1 cellular context compared by ENCODE assay signal in the genomic region with DNA sequence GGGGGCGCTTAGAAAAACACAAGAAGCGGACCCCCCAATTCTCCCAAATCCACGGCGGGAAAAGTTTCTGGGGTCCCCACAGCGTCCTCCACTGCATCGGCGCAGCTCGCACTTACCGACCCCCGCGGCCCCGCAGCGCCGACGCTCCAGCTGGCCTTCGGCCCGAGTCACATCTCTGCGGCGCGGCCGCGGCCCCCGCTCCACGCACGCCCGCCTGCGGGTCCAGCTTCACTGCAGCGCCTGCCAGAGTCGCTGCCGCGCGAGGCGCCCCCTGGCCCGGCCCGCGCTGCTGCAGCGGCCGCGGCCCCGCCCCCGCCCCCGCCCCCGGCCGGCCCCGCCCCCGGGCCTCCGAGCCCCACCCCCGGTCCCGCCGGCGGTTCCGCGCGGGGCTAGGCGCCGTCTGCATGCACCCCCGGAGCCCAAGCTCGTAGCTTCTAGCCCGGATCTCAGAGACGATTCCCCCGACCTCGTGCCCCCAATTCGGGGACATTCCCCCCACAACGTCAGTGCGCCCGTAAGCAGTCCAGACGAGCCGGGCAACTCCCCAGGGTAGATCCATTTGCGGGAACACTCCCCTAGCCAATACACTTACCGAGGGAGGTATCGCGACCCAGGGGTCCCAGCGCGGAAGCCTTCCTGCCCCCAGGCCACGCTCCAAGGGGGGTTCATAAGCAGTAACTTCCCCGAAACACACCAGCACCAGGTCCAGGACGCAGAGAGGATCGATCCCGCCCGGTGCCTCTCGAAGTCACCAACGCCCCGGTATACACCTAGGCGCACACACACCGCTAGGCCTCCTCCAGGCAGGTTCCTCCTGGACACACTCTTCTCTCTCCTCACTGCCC.
TF ChIP-seq lines count a peak whose summit lies in the region.

A gene with protein sequence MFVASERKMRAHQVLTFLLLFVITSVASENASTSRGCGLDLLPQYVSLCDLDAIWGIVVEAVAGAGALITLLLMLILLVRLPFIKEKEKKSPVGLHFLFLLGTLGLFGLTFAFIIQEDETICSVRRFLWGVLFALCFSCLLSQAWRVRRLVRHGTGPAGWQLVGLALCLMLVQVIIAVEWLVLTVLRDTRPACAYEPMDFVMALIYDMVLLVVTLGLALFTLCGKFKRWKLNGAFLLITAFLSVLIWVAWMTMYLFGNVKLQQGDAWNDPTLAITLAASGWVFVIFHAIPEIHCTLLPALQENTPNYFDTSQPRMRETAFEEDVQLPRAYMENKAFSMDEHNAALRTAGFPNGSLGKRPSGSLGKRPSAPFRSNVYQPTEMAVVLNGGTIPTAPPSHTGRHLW (minus strand): TSS at position 238 of the 845 bp plus-strand sequence. CDS start 12,003 bp downstream, outside the sequence.

TF ChIP-seq in HepG2, 621 proteins besides CTCF, POLR2A, EP300 and RAD21 (continued from another document and continues in another):
- TF ChIP-seq, protein P1, sequence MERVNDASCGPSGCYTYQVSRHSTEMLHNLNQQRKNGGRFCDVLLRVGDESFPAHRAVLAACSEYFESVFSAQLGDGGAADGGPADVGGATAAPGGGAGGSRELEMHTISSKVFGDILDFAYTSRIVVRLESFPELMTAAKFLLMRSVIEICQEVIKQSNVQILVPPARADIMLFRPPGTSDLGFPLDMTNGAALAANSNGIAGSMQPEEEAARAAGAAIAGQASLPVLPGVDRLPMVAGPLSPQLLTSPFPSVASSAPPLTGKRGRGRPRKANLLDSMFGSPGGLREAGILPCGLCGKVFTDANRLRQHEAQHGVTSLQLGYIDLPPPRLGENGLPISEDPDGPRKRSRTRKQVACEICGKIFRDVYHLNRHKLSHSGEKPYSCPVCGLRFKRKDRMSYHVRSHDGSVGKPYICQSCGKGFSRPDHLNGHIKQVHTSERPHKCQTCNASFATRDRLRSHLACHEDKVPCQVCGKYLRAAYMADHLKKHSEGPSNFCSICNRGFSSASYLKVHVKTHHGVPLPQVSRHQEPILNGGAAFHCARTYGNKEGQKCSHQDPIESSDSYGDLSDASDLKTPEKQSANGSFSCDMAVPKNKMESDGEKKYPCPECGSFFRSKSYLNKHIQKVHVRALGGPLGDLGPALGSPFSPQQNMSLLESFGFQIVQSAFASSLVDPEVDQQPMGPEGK (CRISPR knock-in tag; IDR thresholded peaks at IDR 0.05): peak; percentile 25; the same call in 1 of the 2 replicates
- TF ChIP-seq MBNL3 (CRISPR knock-in tag; conservative IDR thresholded peaks at IDR 0.05) (no peak), ATAD3A (CRISPR knock-in tag; IDR thresholded peaks at IDR 0.05) (no peak), ZNF282 (IDR thresholded peaks at IDR 0.05; ENCODE audit: partially characterized antibody) (no peak), GATAD2A (CRISPR knock-in tag; IDR thresholded peaks at IDR 0.05) (no peak), KLF12 (CRISPR knock-in tag; IDR thresholded peaks at IDR 0.05; ENCODE audit: borderline replicate concordance) (0 out of 2 replicates have a peak, but pooled peaks have one; percentile 59), ZNF30 (CRISPR knock-in tag; IDR thresholded peaks at IDR 0.05) (no peak), ZNF839 (CRISPR knock-in tag; IDR thresholded peaks at IDR 0.05; ENCODE audit: borderline replicate concordance) (0 out of 2 replicates have a peak, but pooled peaks have one; percentile 70), PHF8 (CRISPR knock-in tag; IDR thresholded peaks at IDR 0.05) (no peak), CCDC6 (CRISPR knock-in tag; IDR thresholded peaks at IDR 0.05) (no peak), ZNF335 (CRISPR knock-in tag; IDR thresholded peaks at IDR 0.05) (no peak), ZMYM4 (CRISPR knock-in tag; IDR thresholded peaks at IDR 0.05) (no peak), TAF15 (IDR thresholded peaks at IDR 0.05; ENCODE audit: low read depth, low read length, poor library complexity, severe bottlenecking) (no peak), ZNF547 (CRISPR knock-in tag; IDR thresholded peaks at IDR 0.05) (no peak), ZFP62 (CRISPR knock-in tag; IDR thresholded peaks at IDR 0.05) (no peak), SCMH1 (CRISPR knock-in tag; IDR thresholded peaks at IDR 0.05; ENCODE audit: borderline replicate concordance) (no peak)
- TF ChIP-seq, protein P2, sequence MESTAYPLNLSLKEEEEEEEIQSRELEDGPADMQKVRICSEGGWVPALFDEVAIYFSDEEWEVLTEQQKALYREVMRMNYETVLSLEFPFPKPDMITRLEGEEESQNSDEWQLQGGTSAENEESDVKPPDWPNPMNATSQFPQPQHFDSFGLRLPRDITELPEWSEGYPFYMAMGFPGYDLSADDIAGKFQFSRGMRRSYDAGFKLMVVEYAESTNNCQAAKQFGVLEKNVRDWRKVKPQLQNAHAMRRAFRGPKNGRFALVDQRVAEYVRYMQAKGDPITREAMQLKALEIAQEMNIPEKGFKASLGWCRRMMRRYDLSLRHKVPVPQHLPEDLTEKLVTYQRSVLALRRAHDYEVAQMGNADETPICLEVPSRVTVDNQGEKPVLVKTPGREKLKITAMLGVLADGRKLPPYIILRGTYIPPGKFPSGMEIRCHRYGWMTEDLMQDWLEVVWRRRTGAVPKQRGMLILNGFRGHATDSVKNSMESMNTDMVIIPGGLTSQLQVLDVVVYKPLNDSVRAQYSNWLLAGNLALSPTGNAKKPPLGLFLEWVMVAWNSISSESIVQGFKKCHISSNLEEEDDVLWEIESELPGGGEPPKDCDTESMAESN (CRISPR knock-in tag; conservative IDR thresholded peaks at IDR 0.05): peak; percentile 45; the same call in 1 of the 2 replicates
- TF ChIP-seq, protein P3, sequence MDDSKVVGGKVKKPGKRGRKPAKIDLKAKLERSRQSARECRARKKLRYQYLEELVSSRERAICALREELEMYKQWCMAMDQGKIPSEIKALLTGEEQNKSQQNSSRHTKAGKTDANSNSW (CRISPR knock-in tag; IDR thresholded peaks at IDR 0.05; ENCODE audit: borderline replicate concordance): no peak
- TF ChIP-seq, protein P4, sequence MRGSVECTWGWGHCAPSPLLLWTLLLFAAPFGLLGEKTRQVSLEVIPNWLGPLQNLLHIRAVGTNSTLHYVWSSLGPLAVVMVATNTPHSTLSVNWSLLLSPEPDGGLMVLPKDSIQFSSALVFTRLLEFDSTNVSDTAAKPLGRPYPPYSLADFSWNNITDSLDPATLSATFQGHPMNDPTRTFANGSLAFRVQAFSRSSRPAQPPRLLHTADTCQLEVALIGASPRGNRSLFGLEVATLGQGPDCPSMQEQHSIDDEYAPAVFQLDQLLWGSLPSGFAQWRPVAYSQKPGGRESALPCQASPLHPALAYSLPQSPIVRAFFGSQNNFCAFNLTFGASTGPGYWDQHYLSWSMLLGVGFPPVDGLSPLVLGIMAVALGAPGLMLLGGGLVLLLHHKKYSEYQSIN (CRISPR knock-in tag; IDR thresholded peaks at IDR 0.05; ENCODE audit: borderline replicate concordance): no peak
- TF ChIP-seq, protein P5, sequence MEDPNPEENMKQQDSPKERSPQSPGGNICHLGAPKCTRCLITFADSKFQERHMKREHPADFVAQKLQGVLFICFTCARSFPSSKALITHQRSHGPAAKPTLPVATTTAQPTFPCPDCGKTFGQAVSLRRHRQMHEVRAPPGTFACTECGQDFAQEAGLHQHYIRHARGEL (CRISPR knock-in tag; IDR thresholded peaks at IDR 0.05): 0 out of 2 replicates have a peak, but pooled peaks have one; percentile 34
- TF ChIP-seq, protein P6, sequence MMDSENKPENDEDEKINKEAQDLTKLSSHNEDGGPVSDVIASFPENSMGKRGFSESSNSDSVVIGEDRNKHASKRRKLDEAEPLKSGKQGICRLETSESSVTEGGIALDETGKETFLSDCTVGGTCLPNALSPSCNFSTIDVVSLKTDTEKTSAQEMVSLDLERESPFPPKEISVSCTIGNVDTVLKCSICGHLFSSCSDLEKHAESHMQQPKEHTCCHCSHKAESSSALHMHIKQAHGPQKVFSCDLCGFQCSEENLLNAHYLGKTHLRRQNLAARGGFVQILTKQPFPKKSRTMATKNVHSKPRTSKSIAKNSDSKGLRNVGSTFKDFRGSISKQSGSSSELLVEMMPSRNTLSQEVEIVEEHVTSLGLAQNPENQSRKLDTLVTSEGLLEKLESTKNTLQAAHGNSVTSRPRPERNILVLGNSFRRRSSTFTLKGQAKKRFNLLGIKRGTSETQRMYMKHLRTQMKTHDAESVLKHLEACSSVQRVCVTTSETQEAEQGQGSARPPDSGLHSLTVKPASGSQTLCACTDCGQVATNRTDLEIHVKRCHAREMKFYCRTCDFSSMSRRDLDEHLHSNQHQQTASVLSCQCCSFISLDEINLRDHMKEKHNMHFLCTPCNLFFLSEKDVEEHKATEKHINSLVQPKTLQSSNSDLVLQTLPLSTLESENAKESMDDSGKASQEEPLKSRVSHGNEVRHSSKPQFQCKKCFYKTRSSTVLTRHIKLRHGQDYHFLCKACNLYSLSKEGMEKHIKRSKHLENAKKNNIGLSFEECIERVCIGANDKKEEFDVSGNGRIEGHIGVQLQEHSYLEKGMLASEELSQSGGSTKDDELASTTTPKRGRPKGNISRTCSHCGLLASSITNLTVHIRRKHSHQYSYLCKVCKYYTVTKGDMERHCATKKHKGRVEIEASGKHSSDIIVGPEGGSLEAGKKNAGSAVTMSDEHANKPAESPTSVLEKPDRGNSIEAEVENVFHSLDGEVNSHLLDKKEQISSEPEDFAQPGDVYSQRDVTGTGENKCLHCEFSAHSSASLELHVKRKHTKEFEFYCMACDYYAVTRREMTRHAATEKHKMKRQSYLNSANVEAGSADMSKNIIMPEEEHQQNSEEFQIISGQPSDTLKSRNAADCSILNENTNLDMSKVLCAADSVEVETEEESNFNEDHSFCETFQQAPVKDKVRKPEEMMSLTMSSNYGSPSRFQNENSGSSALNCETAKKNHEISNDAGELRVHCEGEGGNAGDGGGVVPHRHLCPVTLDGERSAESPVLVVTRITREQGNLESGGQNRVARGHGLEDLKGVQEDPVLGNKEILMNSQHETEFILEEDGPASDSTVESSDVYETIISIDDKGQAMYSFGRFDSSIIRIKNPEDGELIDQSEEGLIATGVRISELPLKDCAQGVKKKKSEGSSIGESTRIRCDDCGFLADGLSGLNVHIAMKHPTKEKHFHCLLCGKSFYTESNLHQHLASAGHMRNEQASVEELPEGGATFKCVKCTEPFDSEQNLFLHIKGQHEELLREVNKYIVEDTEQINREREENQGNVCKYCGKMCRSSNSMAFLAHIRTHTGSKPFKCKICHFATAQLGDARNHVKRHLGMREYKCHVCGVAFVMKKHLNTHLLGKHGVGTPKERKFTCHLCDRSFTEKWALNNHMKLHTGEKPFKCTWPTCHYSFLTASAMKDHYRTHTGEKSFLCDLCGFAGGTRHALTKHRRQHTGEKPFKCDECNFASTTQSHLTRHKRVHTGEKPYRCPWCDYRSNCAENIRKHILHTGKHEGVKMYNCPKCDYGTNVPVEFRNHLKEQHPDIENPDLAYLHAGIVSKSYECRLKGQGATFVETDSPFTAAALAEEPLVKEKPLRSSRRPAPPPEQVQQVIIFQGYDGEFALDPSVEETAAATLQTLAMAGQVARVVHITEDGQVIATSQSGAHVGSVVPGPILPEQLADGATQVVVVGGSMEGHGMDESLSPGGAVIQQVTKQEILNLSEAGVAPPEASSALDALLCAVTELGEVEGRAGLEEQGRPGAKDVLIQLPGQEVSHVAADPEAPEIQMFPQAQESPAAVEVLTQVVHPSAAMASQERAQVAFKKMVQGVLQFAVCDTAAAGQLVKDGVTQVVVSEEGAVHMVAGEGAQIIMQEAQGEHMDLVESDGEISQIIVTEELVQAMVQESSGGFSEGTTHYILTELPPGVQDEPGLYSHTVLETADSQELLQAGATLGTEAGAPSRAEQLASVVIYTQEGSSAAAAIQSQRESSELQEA (CRISPR knock-in tag; IDR thresholded peaks at IDR 0.05; ENCODE audit: not compliant biosample characterization): no peak
- TF ChIP-seq, protein P7, sequence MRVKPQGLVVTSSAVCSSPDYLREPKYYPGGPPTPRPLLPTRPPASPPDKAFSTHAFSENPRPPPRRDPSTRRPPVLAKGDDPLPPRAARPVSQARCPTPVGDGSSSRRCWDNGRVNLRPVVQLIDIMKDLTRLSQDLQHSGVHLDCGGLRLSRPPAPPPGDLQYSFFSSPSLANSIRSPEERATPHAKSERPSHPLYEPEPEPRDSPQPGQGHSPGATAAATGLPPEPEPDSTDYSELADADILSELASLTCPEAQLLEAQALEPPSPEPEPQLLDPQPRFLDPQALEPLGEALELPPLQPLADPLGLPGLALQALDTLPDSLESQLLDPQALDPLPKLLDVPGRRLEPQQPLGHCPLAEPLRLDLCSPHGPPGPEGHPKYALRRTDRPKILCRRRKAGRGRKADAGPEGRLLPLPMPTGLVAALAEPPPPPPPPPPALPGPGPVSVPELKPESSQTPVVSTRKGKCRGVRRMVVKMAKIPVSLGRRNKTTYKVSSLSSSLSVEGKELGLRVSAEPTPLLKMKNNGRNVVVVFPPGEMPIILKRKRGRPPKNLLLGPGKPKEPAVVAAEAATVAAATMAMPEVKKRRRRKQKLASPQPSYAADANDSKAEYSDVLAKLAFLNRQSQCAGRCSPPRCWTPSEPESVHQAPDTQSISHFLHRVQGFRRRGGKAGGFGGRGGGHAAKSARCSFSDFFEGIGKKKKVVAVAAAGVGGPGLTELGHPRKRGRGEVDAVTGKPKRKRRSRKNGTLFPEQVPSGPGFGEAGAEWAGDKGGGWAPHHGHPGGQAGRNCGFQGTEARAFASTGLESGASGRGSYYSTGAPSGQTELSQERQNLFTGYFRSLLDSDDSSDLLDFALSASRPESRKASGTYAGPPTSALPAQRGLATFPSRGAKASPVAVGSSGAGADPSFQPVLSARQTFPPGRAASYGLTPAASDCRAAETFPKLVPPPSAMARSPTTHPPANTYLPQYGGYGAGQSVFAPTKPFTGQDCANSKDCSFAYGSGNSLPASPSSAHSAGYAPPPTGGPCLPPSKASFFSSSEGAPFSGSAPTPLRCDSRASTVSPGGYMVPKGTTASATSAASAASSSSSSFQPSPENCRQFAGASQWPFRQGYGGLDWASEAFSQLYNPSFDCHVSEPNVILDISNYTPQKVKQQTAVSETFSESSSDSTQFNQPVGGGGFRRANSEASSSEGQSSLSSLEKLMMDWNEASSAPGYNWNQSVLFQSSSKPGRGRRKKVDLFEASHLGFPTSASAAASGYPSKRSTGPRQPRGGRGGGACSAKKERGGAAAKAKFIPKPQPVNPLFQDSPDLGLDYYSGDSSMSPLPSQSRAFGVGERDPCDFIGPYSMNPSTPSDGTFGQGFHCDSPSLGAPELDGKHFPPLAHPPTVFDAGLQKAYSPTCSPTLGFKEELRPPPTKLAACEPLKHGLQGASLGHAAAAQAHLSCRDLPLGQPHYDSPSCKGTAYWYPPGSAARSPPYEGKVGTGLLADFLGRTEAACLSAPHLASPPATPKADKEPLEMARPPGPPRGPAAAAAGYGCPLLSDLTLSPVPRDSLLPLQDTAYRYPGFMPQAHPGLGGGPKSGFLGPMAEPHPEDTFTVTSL (CRISPR knock-in tag; IDR thresholded peaks at IDR 0.05; ENCODE audit: borderline replicate concordance): no peak
- TF ChIP-seq, protein P8, sequence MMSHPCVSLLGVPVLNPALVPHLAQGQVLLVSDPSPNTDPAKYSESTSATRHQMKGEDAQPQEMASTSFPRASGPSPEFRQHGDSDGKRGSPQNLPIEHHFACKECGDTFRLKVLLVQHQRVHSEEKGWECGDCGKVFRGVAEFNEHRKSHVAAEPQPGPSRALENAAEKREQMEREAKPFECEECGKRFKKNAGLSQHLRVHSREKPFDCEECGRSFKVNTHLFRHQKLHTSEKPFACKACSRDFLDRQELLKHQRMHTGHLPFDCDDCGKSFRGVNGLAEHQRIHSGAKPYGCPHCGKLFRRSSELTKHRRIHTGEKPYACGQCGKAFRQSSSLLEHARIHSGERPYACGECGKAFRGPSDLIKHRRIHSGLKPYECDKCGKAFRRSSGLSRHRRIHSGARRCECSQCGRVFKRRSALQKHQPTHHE (CRISPR knock-in tag; IDR thresholded peaks at IDR 0.05; ENCODE audit: borderline replicate concordance): no peak
- TF ChIP-seq, protein P9, sequence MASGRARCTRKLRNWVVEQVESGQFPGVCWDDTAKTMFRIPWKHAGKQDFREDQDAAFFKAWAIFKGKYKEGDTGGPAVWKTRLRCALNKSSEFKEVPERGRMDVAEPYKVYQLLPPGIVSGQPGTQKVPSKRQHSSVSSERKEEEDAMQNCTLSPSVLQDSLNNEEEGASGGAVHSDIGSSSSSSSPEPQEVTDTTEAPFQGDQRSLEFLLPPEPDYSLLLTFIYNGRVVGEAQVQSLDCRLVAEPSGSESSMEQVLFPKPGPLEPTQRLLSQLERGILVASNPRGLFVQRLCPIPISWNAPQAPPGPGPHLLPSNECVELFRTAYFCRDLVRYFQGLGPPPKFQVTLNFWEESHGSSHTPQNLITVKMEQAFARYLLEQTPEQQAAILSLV (CRISPR knock-in tag; IDR thresholded peaks at IDR 0.05; ENCODE audit: borderline replicate concordance): 0 out of 2 replicates have a peak, but pooled peaks have one; percentile 27
